Comparison of ENCODE assay signal across 20 cellular contexts in the genomic region with DNA sequence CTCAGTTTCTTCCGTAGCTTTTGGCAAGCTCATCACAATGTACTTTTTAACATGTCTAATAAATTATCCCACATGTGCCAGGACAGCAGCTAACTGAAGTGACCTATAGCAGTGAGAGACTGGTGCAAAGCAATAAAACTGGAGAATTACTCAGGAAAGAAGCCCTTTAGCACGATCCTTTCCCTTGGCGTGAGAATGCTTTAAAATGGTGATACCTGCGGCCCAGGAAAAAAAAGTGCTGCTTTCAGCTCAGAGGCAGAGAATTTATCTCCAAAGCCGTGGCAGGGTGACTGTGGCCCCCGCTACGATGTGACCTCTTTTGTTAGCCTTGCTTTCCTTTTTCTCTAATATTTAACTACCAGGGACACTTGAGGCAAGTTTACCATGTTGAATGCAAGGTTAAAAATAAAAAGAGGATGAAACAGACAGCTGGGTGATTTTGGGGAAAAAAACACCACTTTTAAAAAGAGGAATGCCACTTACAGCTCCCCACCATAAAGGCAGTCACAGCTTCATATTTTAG.
"Had no signal": no experiment of that assay in that cellular context is flagged by ENCODE, and none has a peak within 500 bp of the region (broad histone marks: within the 10 kb centered on the region; RNA-seq: fewer than 3 reads in every experiment).

No MANE protein-coding gene starts in this region.

- DNase-seq: activated CD4-positive, alpha-beta T cell treated with anti-CD3 and anti-CD28 coated beads, Interleukin-2, amount 10 ng/mL, durations not matched to agents 24 days and 14 days; activated CD8-positive, alpha-beta memory T cell treated with anti-CD3 and anti-CD28 coated beads, Interleukin-2, amount 50 U/mL, for 4 hours; activated effector memory CD4-positive, alpha-beta T cell treated with anti-CD3 and anti-CD28 coated beads, Interleukin-2, amount 50 U/mL, for 16 hours; activated T-cell treated with anti-CD3 and anti-CD28 coated beads, Interleukin-2, amount 50 U/mL, for 48 hours; effector memory CD8-positive, alpha-beta T cell; foreskin keratinocyte; glutamatergic neuron; hypothalamus; left ventricle myocardium inferior; mammary epithelial cell; naive thymus-derived CD4-positive, alpha-beta T cell; stimulated activated CD4-positive, alpha-beta T cell treated with anti-CD3 and anti-CD28 coated beads, Interleukin-4, amount 100 ng/mL, for 1 hour; stimulated activated naive CD8-positive, alpha-beta T cell treated with anti-CD3 and anti-CD28 coated beads, Interleukin-15, amount 100 ng/mL, for 72 hours; trophoblast cell had no signal

- ATAC-seq: effector memory CD8-positive, alpha-beta T cell; foreskin keratinocyte; naive thymus-derived CD4-positive, alpha-beta T cell; stimulated activated naive CD8-positive, alpha-beta T cell treated with anti-CD3 and anti-CD28 coated beads, Interleukin-15, amount 100 ng/mL, for 72 hours had no signal

- H3K9me3 Mint-ChIP-seq: activated CD4-positive, alpha-beta T cell treated with anti-CD3 and anti-CD28 coated beads, Interleukin-2, amount 10 ng/mL, durations not matched to agents 24 days and 14 days; activated naive CD4-positive, alpha-beta T cell treated with anti-CD3 and anti-CD28 coated beads, Interleukin-2, amount 50 U/mL, for 24 hours; effector memory CD8-positive, alpha-beta T cell; stimulated activated naive CD8-positive, alpha-beta T cell treated with anti-CD3 and anti-CD28 coated beads, Interleukin-15, amount 100 ng/mL, for 72 hours; T-helper 1 cell treated with Interleukin-12 subunit alpha and Interleukin-12 subunit beta and Interleukin-4 antibody, amounts not matched to agents 30 μg/mL and 1 μg/mL, for 36 hours had no signal

- H3K4me1 Mint-ChIP-seq: activated CD4-positive, alpha-beta T cell treated with anti-CD3 and anti-CD28 coated beads, Interleukin-2, amount 10 ng/mL, durations not matched to agents 24 days and 14 days; activated naive CD4-positive, alpha-beta T cell treated with anti-CD3 and anti-CD28 coated beads, Interleukin-2, amount 50 U/mL, for 24 hours; naive thymus-derived CD4-positive, alpha-beta T cell; stimulated activated naive CD8-positive, alpha-beta T cell treated with anti-CD3 and anti-CD28 coated beads, Interleukin-15, amount 100 ng/mL, for 72 hours had no signal

- H3K4me1 ChIP-seq: left ventricle myocardium inferior, suprapubic skin had no signal

- H3K27me3 ChIP-seq: adrenal gland, cardiac muscle cell, foreskin keratinocyte, suprapubic skin had no signal

- H3K9me3 ChIP-seq: adrenal gland, suprapubic skin had no signal

- H3K36me3 Mint-ChIP-seq: activated naive CD4-positive, alpha-beta T cell treated with anti-CD3 and anti-CD28 coated beads, Interleukin-2, amount 50 U/mL, for 24 hours; naive thymus-derived CD4-positive, alpha-beta T cell had no signal

- H3K36me3 ChIP-seq: adrenal gland, cardiac muscle cell, left ventricle myocardium inferior, suprapubic skin had no signal

- H3K27ac Mint-ChIP-seq: activated CD4-positive, alpha-beta T cell treated with anti-CD3 and anti-CD28 coated beads, Interleukin-2, amount 10 ng/mL, durations not matched to agents 24 days and 14 days; activated naive CD4-positive, alpha-beta T cell treated with anti-CD3 and anti-CD28 coated beads, Interleukin-2, amount 50 U/mL, for 24 hours; naive thymus-derived CD4-positive, alpha-beta T cell; stimulated activated naive CD8-positive, alpha-beta T cell treated with anti-CD3 and anti-CD28 coated beads, Interleukin-15, amount 100 ng/mL, for 72 hours; T-helper 1 cell treated with Interleukin-12 subunit alpha and Interleukin-12 subunit beta and Interleukin-4 antibody, amounts not matched to agents 30 μg/mL and 1 μg/mL, for 36 hours had no signal

- H3K4me3 ChIP-seq: cardiac muscle cell, suprapubic skin had no signal

- H3K27me3 Mint-ChIP-seq: activated CD4-positive, alpha-beta T cell treated with anti-CD3 and anti-CD28 coated beads, Interleukin-2, amount 10 ng/mL, durations not matched to agents 24 days and 14 days; effector memory CD8-positive, alpha-beta T cell had no signal

- H3K4me3 Mint-ChIP-seq: activated CD4-positive, alpha-beta T cell treated with anti-CD3 and anti-CD28 coated beads, Interleukin-2, amount 10 ng/mL, durations not matched to agents 24 days and 14 days; activated naive CD4-positive, alpha-beta T cell treated with anti-CD3 and anti-CD28 coated beads, Interleukin-2, amount 50 U/mL, for 24 hours; effector memory CD8-positive, alpha-beta T cell; naive thymus-derived CD4-positive, alpha-beta T cell; stimulated activated naive CD8-positive, alpha-beta T cell treated with anti-CD3 and anti-CD28 coated beads, Interleukin-15, amount 100 ng/mL, for 72 hours; T-helper 1 cell treated with Interleukin-12 subunit alpha and Interleukin-12 subunit beta and Interleukin-4 antibody, amounts not matched to agents 30 μg/mL and 1 μg/mL, for 36 hours had no signal

- H3K27ac ChIP-seq: cardiac muscle cell, epithelial cell of prostate, foreskin keratinocyte, left ventricle myocardium inferior, suprapubic skin had no signal
